ENCODE assay signal across 8 cellular contexts in the genomic region with DNA sequence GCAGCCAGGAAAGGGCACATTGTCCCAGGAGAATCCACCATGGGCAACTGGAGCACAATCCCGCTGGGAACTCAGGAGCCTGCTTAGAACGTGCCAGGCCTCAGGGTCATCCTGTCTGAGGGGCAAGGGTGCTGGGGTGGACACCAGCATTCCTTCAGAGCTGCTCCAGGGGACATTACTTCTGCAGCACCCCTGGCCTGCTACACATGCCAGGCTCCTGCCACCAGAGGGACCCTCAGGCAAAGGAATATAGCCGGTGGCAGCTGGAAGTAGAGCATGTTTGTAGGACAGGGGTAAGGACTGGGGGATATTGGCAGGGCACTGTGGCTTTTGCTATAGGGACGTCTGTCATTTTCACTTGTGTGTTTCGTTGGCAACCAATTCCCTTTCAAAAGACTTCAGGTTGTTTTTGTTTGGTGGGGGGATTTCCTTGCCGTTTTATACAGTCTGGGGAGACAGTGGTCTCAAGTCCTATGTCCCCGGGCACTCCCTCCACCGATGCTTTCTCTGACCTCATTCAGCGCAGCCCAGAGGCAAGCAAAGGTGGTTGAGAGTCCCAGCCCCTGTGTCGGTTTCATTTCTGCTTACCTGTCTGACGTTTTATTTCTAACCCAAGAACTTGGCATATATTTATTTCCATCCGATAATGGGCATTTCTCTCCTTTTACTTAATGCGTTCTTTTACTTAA.
A peak's percentile ranks its signal among the peaks of the same experiment; 100 is the strongest.
DNase-seq lines count a peak whose midpoint lies in the region; ATAC-seq and TF ChIP-seq lines count a peak whose summit lies in the region.

No MANE protein-coding gene starts in this region.

- peaks cover 0 to 6% of the 10 kb centered on the region in 2 donors for H3K9me3 ChIP-seq in right atrium auricular region

- ATAC-seq in GM18870 (IDR thresholded peaks at IDR 0.05; ENCODE audit: unreplicated experiment) (no peak), HG03159 (IDR thresholded peaks at IDR 0.05; ENCODE audit: unreplicated experiment) (no peak)

- no peak overlapping the region for H3K4me3 ChIP-seq in right atrium auricular region

- no peaks in the 10 kb centered on the region for H3K27me3 ChIP-seq in right atrium auricular region

- H3K36me3 ChIP-seq in right atrium auricular region: no peaks in the 10 kb centered on the region

- no peak overlapping the region for H3K27ac ChIP-seq in right atrium auricular region

- TF ChIP-seq CTCF in right atrium auricular region (IDR thresholded peaks at IDR 0.05): peak in 1 of 2 donors; percentile 65

- peak; percentile 11 for DNase-seq in NCI-H1092 treated with DMSO at 0.1 percent for 48 hours (lab: John Stamatoyannopoulos, UW)
- DNase-seq in NCI-H1092 (lab: John Stamatoyannopoulos, UW): no peak
- peak; percentile 6 for DNase-seq in NCI-H526 treated with DMSO at 0.1 percent for 48 hours (lab: John Stamatoyannopoulos, UW)
- DNase-seq in activated T-cell treated with anti-CD3 and anti-CD28 coated beads for 24 hours (ENCODE audit: low read depth): peak; percentile 27
- DNase-seq in right atrium auricular region (ENCODE audit: low spot score): peak; percentile 58
- DNase-seq in stimulated activated CD4-positive, alpha-beta T cell treated with anti-CD3 and anti-CD28 coated beads, Interleukin-1b, Interleukin-23, amount 100 ng/mL, for 48 hours: peak; percentile 42

- no peaks in the 10 kb centered on the region for H3K4me1 ChIP-seq in right atrium auricular region
